8 cellular contexts compared by ENCODE assay signal in the genomic region with DNA sequence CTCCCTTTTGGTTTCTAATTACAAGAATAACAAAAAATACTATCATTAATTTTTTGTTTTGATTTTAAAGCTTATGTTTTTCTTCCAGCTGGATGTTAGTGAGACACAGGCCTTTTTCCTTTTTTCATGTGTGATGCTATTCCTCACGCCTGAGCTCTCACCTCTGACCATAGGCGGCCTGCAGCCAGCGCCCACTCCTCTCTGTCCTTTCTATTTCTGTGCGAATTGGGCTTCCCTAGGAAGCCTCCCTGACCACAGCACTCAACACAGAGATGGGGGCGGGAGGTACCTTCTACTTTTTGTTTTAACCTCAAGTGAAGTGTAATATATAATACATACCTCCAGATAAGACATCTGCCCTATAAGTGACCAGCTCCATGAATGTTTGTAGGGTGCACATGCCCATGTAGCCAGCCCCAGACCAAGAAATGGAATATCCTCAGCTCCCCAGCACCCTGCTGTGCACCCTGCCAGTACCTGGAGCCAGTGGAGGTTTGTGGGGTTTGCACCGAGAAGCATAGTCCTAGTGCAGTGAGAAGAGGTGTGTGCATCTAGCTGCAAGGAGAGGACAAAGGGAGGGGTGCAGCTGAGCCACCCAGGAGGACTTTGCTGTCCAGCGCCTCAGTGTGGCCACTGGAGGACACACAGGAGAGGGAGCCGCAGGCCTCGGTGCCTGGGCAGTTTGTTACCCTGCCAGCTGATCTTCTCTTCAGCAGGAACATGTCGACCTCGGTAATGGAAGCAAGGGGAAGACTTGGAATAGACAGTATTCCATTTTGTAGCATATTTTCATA. TPM values are rescaled to one million over a fixed set of nuclear protein-coding genes. Genes with fewer than 3 reads are reported as not detected.
DNase-seq lines count a peak whose midpoint lies in the region; TF ChIP-seq lines count a peak whose summit lies in the region.

No MANE protein-coding gene starts in this region.

- H4K8ac ChIP-seq in mesenchymal stem cell (ENCODE audit: low read length), result peak overlapping the region; percentile 7
- no peak overlapping the region for H4K8ac ChIP-seq in neuronal stem cell (ENCODE audit: low read depth, low read length)

- peak; percentile 75 for TF ChIP-seq CTCF in choroid plexus epithelial cell (conservative IDR thresholded peaks at IDR 0.05; ENCODE audit: low read depth, low read length)

- H3K27me3 ChIP-seq in mesenchymal stem cell (ENCODE audit: control insufficient read depth in 1 of 2, insufficient read depth in 1 of 2, low read length in 2 of 2), result no peaks in the 10 kb centered on the region
- no peaks in the 10 kb centered on the region for H3K27me3 ChIP-seq in neuronal stem cell (ENCODE audit: control insufficient read depth in 3 of 3, insufficient read depth in 3 of 3, low read depth in 1 of 3, low read length in 3 of 3)

- H3K4me2 ChIP-seq in mesenchymal stem cell (ENCODE audit: low read length, poor library complexity, severe bottlenecking) (no peak overlapping the region), neuronal stem cell (ENCODE audit: insufficient read depth, low read length, poor library complexity, severe bottlenecking) (no peak overlapping the region)

- DNase-seq in CD1c-positive myeloid dendritic cell (ENCODE audit: extremely low spot score) (peak; percentile 8), HuH-7.5 (ENCODE audit: low spot score) (peak; percentile 48), choroid plexus epithelial cell (ENCODE audit: low read depth) (peak; percentile 59), mesenchymal stem cell (peak; percentile 10), NCI-H2171 (lab: John Stamatoyannopoulos, UW) (no peak), SIG-M5 (lab: John Stamatoyannopoulos, UW) (no peak), NCI-H1436 (lab: John Stamatoyannopoulos, UW) (no peak), neuronal stem cell (ENCODE audit: low spot score) (no peak)

- H3K36me3 ChIP-seq in mesenchymal stem cell (ENCODE audit: control insufficient read depth in 1 of 2, insufficient read depth in 2 of 2, low read depth in 1 of 2, low read length in 2 of 2), result peaks cover 41 to 86% of the 10 kb centered on the region in 2 experiments
- peaks cover 33 to 96% of the 10 kb centered on the region in 2 donors for H3K36me3 ChIP-seq in neuronal stem cell (replicated peaks in 1 of 2; ENCODE audit: control insufficient read depth in 2 of 2, insufficient read depth in 2 of 2, low read length in 2 of 2)

- H3K23ac ChIP-seq in mesenchymal stem cell (ENCODE audit: low read length in 2 of 2), result no peak overlapping the region
- H3K23ac ChIP-seq in neuronal stem cell (ENCODE audit: low read depth, low read length, poor library complexity), result no peak overlapping the region

- H3K4me1 ChIP-seq in mesenchymal stem cell (ENCODE audit: control insufficient read depth, insufficient read depth, low read depth, low read length) (peaks cover 32% of the 10 kb centered on the region), neuronal stem cell (ENCODE audit: control insufficient read depth in 2 of 2, insufficient read depth in 1 of 2, low read depth in 1 of 2, low read length in 2 of 2) (no peaks in the 10 kb centered on the region)

- H2BK5ac ChIP-seq in mesenchymal stem cell (ENCODE audit: low read depth, low read length, poor library complexity, severe bottlenecking) (no peak overlapping the region), neuronal stem cell (ENCODE audit: low read length) (no peak overlapping the region)

- peak overlapping the region in 1 of 2 experiments; percentile 13 for H3K4ac ChIP-seq in mesenchymal stem cell (ENCODE audit: low read depth in 1 of 2, low read length in 2 of 2)
- no peak overlapping the region for H3K4ac ChIP-seq in neuronal stem cell (ENCODE audit: low read length)

- no peak overlapping the region for H2BK15ac ChIP-seq in mesenchymal stem cell (ENCODE audit: low read depth, poor library complexity, severe bottlenecking)
- H2BK15ac ChIP-seq in neuronal stem cell (ENCODE audit: low read length), result no peak overlapping the region

- H4K91ac ChIP-seq in mesenchymal stem cell (ENCODE audit: low read length) (peak overlapping the region; percentile 34), neuronal stem cell (ENCODE audit: low read depth, low read length, poor library complexity) (no peak overlapping the region)

- H2AK5ac ChIP-seq in mesenchymal stem cell (ENCODE audit: low read length, severe bottlenecking), result no peak overlapping the region
- no peak overlapping the region for H2AK5ac ChIP-seq in neuronal stem cell (ENCODE audit: low read depth, low read length)

- no peak overlapping the region for H2AFZ ChIP-seq in mesenchymal stem cell (ENCODE audit: low read depth, low read length)
- H2AFZ ChIP-seq in neuronal stem cell (ENCODE audit: low read length), result no peak overlapping the region

- no peak overlapping the region for H3K27ac ChIP-seq in mesenchymal stem cell (ENCODE audit: low read length, poor library complexity, severe bottlenecking)
- H3K27ac ChIP-seq in neuronal stem cell (replicated peaks; ENCODE audit: low read length), result no peak overlapping the region

- H3K9ac ChIP-seq in mesenchymal stem cell (ENCODE audit: low read length) (no peak overlapping the region), neuronal stem cell (ENCODE audit: low read depth, low read length, poor library complexity) (no peak overlapping the region)

- H3K18ac ChIP-seq in mesenchymal stem cell (ENCODE audit: low read depth in 1 of 2, low read length in 2 of 2), result no peak overlapping the region
- H3K18ac ChIP-seq in neuronal stem cell (ENCODE audit: low read length), result no peak overlapping the region

- no peak overlapping the region for H3K14ac ChIP-seq in mesenchymal stem cell (ENCODE audit: low read length in 2 of 2)
- no peak overlapping the region for H3K14ac ChIP-seq in neuronal stem cell (ENCODE audit: low read length)

- no peaks in the 10 kb centered on the region for H3K9me3 ChIP-seq in mesenchymal stem cell (ENCODE audit: control insufficient read depth, low read length)
- H3K9me3 ChIP-seq in neuronal stem cell (replicated peaks in 1 of 2; ENCODE audit: control insufficient read depth in 2 of 2, insufficient read depth in 1 of 2, low read depth in 1 of 2, low read length in 2 of 2), result no peaks in the 10 kb centered on the region

- 91% methylated on average over 8 of the region's 11 CpGs for WGBS in mesenchymal stem cell
- WGBS in neuronal stem cell (ENCODE audit: extremely low coverage in 2 of 2, insufficient read length in 2 of 2, insufficient replicate concordance in 1 of 2), 2 donors, result no CpG with 5 or more reads among the region's 11 CpGs

- peaks cover 28% of the 10 kb centered on the region for H3K79me1 ChIP-seq in mesenchymal stem cell (replicated peaks; ENCODE audit: low read length, poor library complexity, severe bottlenecking)
- H3K79me1 ChIP-seq in neuronal stem cell (ENCODE audit: low read depth, low read length), result peaks cover 4% of the 10 kb centered on the region

- H2BK12ac ChIP-seq in mesenchymal stem cell (ENCODE audit: low read length in 2 of 2) (no peak overlapping the region), neuronal stem cell (ENCODE audit: low read length) (no peak overlapping the region)

- no peak overlapping the region for H3K4me3 ChIP-seq in choroid plexus epithelial cell (ENCODE audit: low read depth, low read length)
- H3K4me3 ChIP-seq in mesenchymal stem cell (ENCODE audit: insufficient read depth in 1 of 2, low read depth in 1 of 2, low read length in 2 of 2), result no peak overlapping the region
- H3K4me3 ChIP-seq in neuronal stem cell (ENCODE audit: low read length in 2 of 2), result no peak overlapping the region

- no peak overlapping the region for H2BK120ac ChIP-seq in mesenchymal stem cell (ENCODE audit: low read depth, low read length)
- no peak overlapping the region for H2BK120ac ChIP-seq in neuronal stem cell (ENCODE audit: low read depth, low read length)

RNA-seq across cellular contexts. Expression of a gene that starts 38.5 kb away (rescaled TPM):
- 30.5 TPM for polyA plus RNA-seq in mesenchymal stem cell (2013, experiment 1 of 2)
- polyA plus RNA-seq in mesenchymal stem cell (2013, experiment 2 of 2), result 31.1 TPM
- polyA plus RNA-seq in neuronal stem cell (2013, experiment 1 of 2), result 22.1 TPM
- polyA plus RNA-seq in neuronal stem cell (2013, experiment 2 of 2), result 22.3 TPM

RNA-seq across cellular contexts. Expression of a gene that starts 42.4 kb away (rescaled TPM):
- polyA plus RNA-seq in mesenchymal stem cell (2013, experiment 1 of 2), result 29.1 TPM
- 31.7 TPM for polyA plus RNA-seq in mesenchymal stem cell (2013, experiment 2 of 2)
- polyA plus RNA-seq in neuronal stem cell (2013, experiment 1 of 2), result 26.3 TPM
- 26.5 TPM for polyA plus RNA-seq in neuronal stem cell (2013, experiment 2 of 2)

Comparison
In these comparisons a context has a peak if more than half of its experiments do, and no peak if none do; other contexts are left out.
1. DNase-seq: peak in CD1c-positive myeloid dendritic cell (single experiment), HuH-7.5 (single experiment), choroid plexus epithelial cell (single experiment) and mesenchymal stem cell (single experiment); none in NCI-H2171 (single experiment), SIG-M5 (single experiment), NCI-H1436 (single experiment) and neuronal stem cell (single experiment).